ENCODE assay signal across 11 cellular contexts in genomic region chr15:80777836-80778620, GRCh38. TPM values are rescaled to one million over a fixed set of nuclear protein-coding genes. Genes with fewer than 3 reads are reported as not detected.
DNase-seq lines count a peak whose midpoint lies in the region; ATAC-seq, FAIRE-seq and TF ChIP-seq lines count a peak whose summit lies in the region.
"Had no signal": no experiment of that assay in that cellular context is flagged by ENCODE, and none has a peak within 500 bp of the region (broad histone marks: within the 10 kb centered on the region; RNA-seq: fewer than 3 reads in every experiment).

No MANE protein-coding gene starts in this region.

- H3K27me3 ChIP-seq in HepG2 (ENCODE audit: control insufficient read depth in 1 of 2, insufficient read depth in 2 of 2, low read length in 2 of 2) (peaks cover 2 to 4% of the 10 kb centered on the region in 2 experiments; a peak in 2 of 5 replicates), right lobe of liver (peaks cover 0 to 16% of the 10 kb centered on the region in 2 donors)

- TF ChIP-seq EP300 in HepG2 (IDR thresholded peaks at IDR 0.05; ENCODE audit: low read depth in 2 of 2, low read length in 2 of 2) (no peak), HepG2 (CRISPR knock-in tag; IDR thresholded peaks at IDR 0.05; ENCODE audit: borderline replicate concordance) (no peak)

- in situ Hi-C loops in HepG2 (cut with HindIII; ENCODE audit: extremely low pct_ligation_motif_present, low pct_unique_long_range_greater_than_20kb) = loop anchor here (5.0 kb wide), 4 partner anchors 116 to 321 kb away; no protein-coding TSS in a partner anchor

- H2AFZ ChIP-seq in HepG2 (ENCODE audit: low read length) = no peak overlapping the region

- H3K27me3 Mint-ChIP-seq in brain = peaks cover 43% of the 10 kb centered on the region

- TF ChIP-seq RAD21 in HepG2 (CRISPR knock-in tag; IDR thresholded peaks at IDR 0.05) = no peak

- H3K9ac ChIP-seq in HepG2 (ENCODE audit: insufficient read depth, low read depth, low read length) = no peak overlapping the region

- no peaks in the 10 kb centered on the region for H3K36me3 Mint-ChIP-seq in brain

- BruUV-seq in HepG2 (replicated peaks; lab: Mats Ljungman, UMichigan) = no TSS peak

- TF ChIP-seq POLR2A in HepG2 (IDR thresholded peaks at IDR 0.05; ENCODE audit: insufficient read depth in 1 of 2, low read depth in 2 of 2, low read length in 2 of 2) (no peak), right lobe of liver (IDR thresholded peaks at IDR 0.05) (no peak)

- no peaks in the 10 kb centered on the region for H3K79me2 ChIP-seq in HepG2 (ENCODE audit: insufficient read depth, low read length)

- H3K27ac Mint-ChIP-seq in brain = no peak overlapping the region

- POLR2A ChIA-PET in HepG2 (lab: Yijun Ruan, JAX) = no interaction called here

- DNase-seq in HepG2 (ENCODE audit: low spot score) = no peak
- no peak for DNase-seq in right lobe of liver
- no peak for DNase-seq in left colon
- DNase-seq in ureter (ENCODE audit: low spot score) = no peak
- no peak for DNase-seq in hippocampal formation (lab: John Stamatoyannopoulos, UW)
- DNase-seq in iPS-NIHi7 (ENCODE audit: extremely low spot score) = no peak

- H3K9me3 ChIP-seq in HepG2 (ENCODE audit: low read length) (no peaks in the 10 kb centered on the region), right lobe of liver (no peaks in the 10 kb centered on the region)
- H3K9me3 ChIP-seq: suprapubic skin had no signal

- no peak for FAIRE-seq in HepG2 (lab: Jason Lieb, UNC)
- FAIRE-seq: kidney had no signal

- H3K4me1 ChIP-seq in HepG2 (ENCODE audit: insufficient read depth, low read length) (peaks cover 40% of the 10 kb centered on the region), right lobe of liver (peaks cover 0 to 17% (median 0%) of the 10 kb centered on the region in 4 donors)

- ATAC-seq in HepG2 = no peak
- ATAC-seq in right lobe of liver = no peak
- ATAC-seq in left colon = peak; percentile 7
- no peak for ATAC-seq in HG03439 (IDR thresholded peaks at IDR 0.05; ENCODE audit: unreplicated experiment)

- intact Hi-C loops in HepG2 (cut with micrococcal nuclease; ENCODE audit: unreplicated experiment) = loop anchor here (5.0 kb wide), 1 partner anchor 361 kb away; no protein-coding TSS in a partner anchor
- intact Hi-C loops in right lobe of liver (cut with DNase I) = loop anchor here (5.0 to 10.0 kb wide), 4 partner anchors 113 to 323 kb away; no protein-coding TSS in a partner anchor
- intact Hi-C loops in left colon (cut with DNase I, micrococcal nuclease) = loop anchor here in 1 of 2 donors (5.0 kb wide), 2 partner anchors 211 to 321 kb away; no protein-coding TSS in a partner anchor

- H4K20me1 ChIP-seq in HepG2 (ENCODE audit: insufficient read depth, low read length) = 0 out of 2 replicates have a peak, but pooled peaks cover 5% of the 10 kb centered on the region

- peaks cover 42% of the 10 kb centered on the region for H3K4me1 Mint-ChIP-seq in brain

- CTCF ChIA-PET in HepG2 (lab: Yijun Ruan, JAX; ENCODE audit: low intra/inter-chr PET ratio, low total read pairs) = interaction anchor here (1.7 to 4.7 kb wide), 5 partner anchors 79 to 322 kb away, joined by 7 to 65 read pairs (median 25); no protein-coding TSS in a partner anchor

- H3K4me2 ChIP-seq in HepG2 (ENCODE audit: low read depth, low read length) = peak overlapping the region; percentile 89

- 28% methylated on average over 8 of the region's 10 CpGs for WGBS in HepG2 (ENCODE audit: low lambda C conversion rate)
- WGBS in right lobe of liver (ENCODE audit: insufficient coverage, low coverage, low lambda C conversion rate, missing lambda C conversion rate) = 53% methylated on average over 10 of the region's 10 CpGs

- peak overlapping the region; percentile 45 to 71 (median 57) for H3K4me3 Mint-ChIP-seq in brain

- H3K27ac ChIP-seq in HepG2 (ENCODE audit: extremely low read length, insufficient read depth, low read length) (no peak overlapping the region), right lobe of liver (no peak overlapping the region)
- H3K27ac ChIP-seq: cardiac muscle cell, suprapubic skin had no signal

- no peak for TF ChIP-seq CTCF in HepG2 (CRISPR knock-in tag; IDR thresholded peaks at IDR 0.05)
- no peak for TF ChIP-seq CTCF in right lobe of liver (IDR thresholded peaks at IDR 0.05)
- TF ChIP-seq CTCF in brain (conservative IDR thresholded peaks at IDR 0.05) = no peak

- H3K36me3 ChIP-seq in HepG2 (replicated peaks in 1 of 2; ENCODE audit: control insufficient read depth in 1 of 2, insufficient read depth in 2 of 2, low read length in 2 of 2) (peaks cover 2 to 9% of the 10 kb centered on the region in 2 experiments; a peak in 4 of 5 replicates), right lobe of liver (no peaks in the 10 kb centered on the region)
- H3K36me3 ChIP-seq: cardiac muscle cell, suprapubic skin had no signal

- H3K9me3 Mint-ChIP-seq in brain = peaks cover 0 to 3% (median 0%) of the 10 kb centered on the region in 5 experiments

- H3K4me3 ChIP-seq in HepG2 (replicated peaks in 1 of 3; ENCODE audit: insufficient read depth in 1 of 3, low read depth in 2 of 3, low read length in 3 of 3) (peak overlapping the region in 2 of 3 experiments; percentile 34 to 82; a peak in 2 of 6 replicates), right lobe of liver (no peak overlapping the region)

TF ChIP-seq in HepG2, 621 proteins besides CTCF, POLR2A, EP300 and RAD21 (continues in another document):
- TF ChIP-seq MBNL3 (CRISPR knock-in tag; conservative IDR thresholded peaks at IDR 0.05) (no peak), RARA (CRISPR knock-in tag; IDR thresholded peaks at IDR 0.05) (no peak), ATRX (CRISPR knock-in tag; IDR thresholded peaks at IDR 0.05; ENCODE audit: borderline replicate concordance) (no peak), TCF12 (IDR thresholded peaks at IDR 0.05) (no peak), TCF12 (CRISPR knock-in tag; IDR thresholded peaks at IDR 0.05) (no peak), GLI4 (CRISPR knock-in tag; IDR thresholded peaks at IDR 0.05; ENCODE audit: borderline replicate concordance) (no peak), TSC22D2 (CRISPR knock-in tag; IDR thresholded peaks at IDR 0.05; ENCODE audit: borderline replicate concordance) (no peak), ZFX (CRISPR knock-in tag; IDR thresholded peaks at IDR 0.05; ENCODE audit: low read depth) (0 out of 2 replicates have a peak, but pooled peaks have one; percentile 3), ZNF564 (CRISPR knock-in tag; IDR thresholded peaks at IDR 0.05) (0 out of 2 replicates have a peak, but pooled peaks have one; percentile 12), ARID3A (IDR thresholded peaks at IDR 0.05; ENCODE audit: low read depth, low read length) (no peak), FOXC1 (CRISPR knock-in tag; IDR thresholded peaks at IDR 0.05; ENCODE audit: borderline replicate concordance) (no peak)

RNA-seq across cellular contexts. Expression of gene CEMIP, which starts 1.1 kb away (rescaled TPM):
- total RNA-seq in HepG2 (2016; rRNA removed; fragmentation: Illumina TruSeq; extraction: Trizol) = 1.9 and 4.3 TPM in 2 replicates
- 0.35 and 0.71 TPM in 2 replicates for total RNA-seq in HepG2 (2016; cell fraction: cytosol; rRNA removed; fragmentation: Illumina TruSeq; extraction: Trizol; ENCODE audit: low read depth)
- total RNA-seq in HepG2 (2016; cell fraction: insoluble cytoplasmic fraction; rRNA removed; fragmentation: Illumina TruSeq; extraction: Trizol) = 1.7 and 4.0 TPM in 2 replicates
- 0.62 and 1.1 TPM in 2 replicates for total RNA-seq in HepG2 (2016; cell fraction: membrane; rRNA removed; fragmentation: Illumina TruSeq; extraction: Trizol)
- 6.2 and 7.7 TPM in 2 replicates for total RNA-seq in HepG2 (2016; cell fraction: nucleus; rRNA removed; fragmentation: Illumina TruSeq; extraction: Trizol)
- polyA plus RNA-seq in HepG2 (2011; rRNA removed) = 14.2 and 28.5 TPM in 2 replicates
- polyA plus RNA-seq in HepG2 (2011; cell fraction: cytosol; rRNA removed) = 7.4 and 14.6 TPM in 2 replicates
- polyA plus RNA-seq in HepG2 (2011; cell fraction: nucleus; rRNA removed) = 12.7 and 33.7 TPM in 2 replicates
- polyA plus RNA-seq in HepG2 (2012) = 2.5 and 9.7 TPM in 2 replicates
- polyA plus RNA-seq in HepG2 (2016; cell fraction: cytosol; fragmentation: Illumina TruSeq; extraction: Trizol; ENCODE audit: low read depth) = 0.14 and 0.20 TPM in 2 replicates
- 0.99 and 1.7 TPM in 2 replicates for polyA plus RNA-seq in HepG2 (2016; cell fraction: insoluble cytoplasmic fraction; fragmentation: Illumina TruSeq; extraction: Trizol; ENCODE audit: low read depth)
- 0.18 and 0.26 TPM in 2 replicates for polyA plus RNA-seq in HepG2 (2016; cell fraction: membrane; fragmentation: Illumina TruSeq; extraction: Trizol; ENCODE audit: low read depth)
- 5.6 and 6.2 TPM in 2 replicates for polyA plus RNA-seq in HepG2 (2016; cell fraction: nucleus; fragmentation: Illumina TruSeq; extraction: Trizol; ENCODE audit: insufficient read depth, low read depth)
- polyA minus RNA-seq in HepG2 (2011; rRNA and poly(A)+ RNA removed; ENCODE audit: low replicate concordance) = 0.12 and 60.1 TPM in 2 replicates
- polyA minus RNA-seq in HepG2 (2011; cell fraction: cytosol; rRNA and poly(A)+ RNA removed) = 11.0 and 22.8 TPM in 2 replicates
- 10.2 and 29.6 TPM in 2 replicates for polyA minus RNA-seq in HepG2 (2011; cell fraction: nucleus; rRNA and poly(A)+ RNA removed)
- total RNA-seq in right lobe of liver = under 1 TPM in 2 of 6 experiments, not detected in 4; 0.64 to 0.74 TPM
- polyA plus RNA-seq in brain (ENCODE audit: insufficient read depth, low read depth, low replicate concordance) = 4.5 TPM
- 1 to 10 TPM; 1.1 to 1.7 TPM for total RNA-seq in left colon
- total RNA-seq in ureter = 0.23 TPM

Comparison
In these comparisons a context has a peak if more than half of its experiments do, and no peak if none do; other contexts are left out.
1. H3K4me3 ChIP-seq: peak in HepG2 (2 of 3); none in right lobe of liver (0 of 3).